In genomic region chr2:119678021-119678656, GRCh38 we compare ENCODE assay signal across 8 cellular contexts. TPM values are rescaled to one million over a fixed set of nuclear protein-coding genes. Genes with fewer than 3 reads are reported as not detected.
DNase-seq lines count a peak whose midpoint lies in the region; ATAC-seq and TF ChIP-seq lines count a peak whose summit lies in the region.

No MANE protein-coding gene starts in this region.

- H3K9ac ChIP-seq in liver (ENCODE audit: low read depth in 1 of 2, low read length in 2 of 2) = no peak overlapping the region

- POLR2A ChIA-PET in CD8-positive, alpha-beta memory T cell (lab: Charles Lee) = interaction anchor here (0.6 to 1.8 kb wide), 9 partner anchors 82 to 574 kb away, joined by 3 to 6 read pairs (median 4); partner anchors contain the start of genes C2orf76, DBI, EPB41L5 and PTPN4
- POLR2A ChIA-PET in activated CD8-positive, alpha-beta T cell treated with anti-CD3 and anti-CD28 coated beads, Interleukin-2, amount 10 ng/mL, durations not matched to agents 7 days and 5 days (lab: Charles Lee) = interaction anchor here (0.6 to 1.7 kb wide), 5 partner anchors 9 to 499 kb away, joined by 3 to 8 read pairs (median 3); partner anchors contain the start of gene PTPN4

- TF ChIP-seq EP300 in esophagus muscularis mucosa (IDR thresholded peaks at IDR 0.05) = no peak

- no peak for TF ChIP-seq POLR2A in esophagus muscularis mucosa (IDR thresholded peaks at IDR 0.05; ENCODE audit: low read depth)

- WGBS in liver = 34% methylated on average over 19 of the region's 19 CpGs
- 68% methylated on average over 17 of the region's 19 CpGs for WGBS in esophagus muscularis mucosa

- TF ChIP-seq CTCF in liver (IDR thresholded peaks at IDR 0.05; ENCODE audit: low read depth, low read length, missing input control) (no peak), esophagus muscularis mucosa (IDR thresholded peaks at IDR 0.05) (no peak)

- intact Hi-C loops in cardiac septum (cut with DNase I) (no loop called here), esophagus muscularis mucosa (cut with DNase I) (no loop called here)

- H3K36me3 ChIP-seq in CD8-positive, alpha-beta memory T cell (ENCODE audit: insufficient read depth, low read length) = no peaks in the 10 kb centered on the region
- peaks cover 3 to 6% (median 4%) of the 10 kb centered on the region in 4 donors for H3K36me3 ChIP-seq in liver (ENCODE audit: control insufficient read depth in 4 of 4, insufficient read depth in 3 of 4, low read depth in 1 of 4, low read length in 3 of 4)
- H3K36me3 ChIP-seq in esophagus muscularis mucosa = peaks cover 0 to 12% (median 9%) of the 10 kb centered on the region in 4 donors

- peak overlapping the region; percentile 71 for H3K4me3 ChIP-seq in CD8-positive, alpha-beta memory T cell (ENCODE audit: low read length)
- H3K4me3 ChIP-seq in liver (ENCODE audit: low read depth in 1 of 3, low read length in 3 of 3) = peak overlapping the region; percentile 28 to 50 (median 38)
- peak overlapping the region in 2 of 4 donors; percentile 84 for H3K4me3 ChIP-seq in esophagus muscularis mucosa

- H3K27ac Mint-ChIP-seq in CD8-positive, alpha-beta memory T cell = peak overlapping the region; percentile 52 to 96 (median 90)
- H3K27ac Mint-ChIP-seq in activated CD8-positive, alpha-beta T cell treated with anti-CD3 and anti-CD28 coated beads, Interleukin-2, amount 10 ng/mL, durations not matched to agents 7 days and 5 days = peak overlapping the region; percentile 76

- peaks cover 12% of the 10 kb centered on the region for H3K4me1 ChIP-seq in CD8-positive, alpha-beta memory T cell (ENCODE audit: insufficient read depth, low read length)
- H3K4me1 ChIP-seq in liver (ENCODE audit: control insufficient read depth in 4 of 4, insufficient read depth in 4 of 4, low read length in 3 of 4) (peaks cover 3 to 27% (median 10%) of the 10 kb centered on the region in 4 donors), esophagus muscularis mucosa (peaks cover 7 to 32% (median 25%) of the 10 kb centered on the region in 4 donors)

- H3K4me1 Mint-ChIP-seq in CD8-positive, alpha-beta memory T cell = peaks cover 29 to 38% (median 30%) of the 10 kb centered on the region in 3 donors
- H3K4me1 Mint-ChIP-seq in activated CD8-positive, alpha-beta T cell treated with anti-CD3 and anti-CD28 coated beads, Interleukin-2, amount 10 ng/mL, durations not matched to agents 7 days and 5 days (ENCODE audit: low read depth) = peaks cover 24% of the 10 kb centered on the region

- H3K9me3 Mint-ChIP-seq in CD8-positive, alpha-beta memory T cell = peaks cover 0 to 2% (median 0%) of the 10 kb centered on the region in 5 donors
- no peaks in the 10 kb centered on the region for H3K9me3 Mint-ChIP-seq in activated CD8-positive, alpha-beta T cell treated with anti-CD3 and anti-CD28 coated beads, Interleukin-2, amount 10 ng/mL, durations not matched to agents 7 days and 5 days (ENCODE audit: insufficient read depth)

- peak overlapping the region; percentile 55 for H3K27ac ChIP-seq in CD8-positive, alpha-beta memory T cell (ENCODE audit: low read depth, low read length)
- H3K27ac ChIP-seq in liver (ENCODE audit: low read depth in 1 of 2, low read length in 2 of 2) = peak overlapping the region; percentile 75 to 88
- no peak overlapping the region for H3K27ac ChIP-seq in esophagus muscularis mucosa (replicated peaks in 1 of 4)

- peaks cover 0 to 6% of the 10 kb centered on the region in 2 donors for H3K27me3 Mint-ChIP-seq in CD8-positive, alpha-beta memory T cell
- peaks cover 7% of the 10 kb centered on the region for H3K27me3 Mint-ChIP-seq in activated CD8-positive, alpha-beta T cell treated with anti-CD3 and anti-CD28 coated beads, Interleukin-2, amount 10 ng/mL, durations not matched to agents 7 days and 5 days (ENCODE audit: low read depth)

- H3K4me3 Mint-ChIP-seq in CD8-positive, alpha-beta memory T cell = peak overlapping the region; percentile 81 to 96 (median 91)
- peak overlapping the region; percentile 81 for H3K4me3 Mint-ChIP-seq in activated CD8-positive, alpha-beta T cell treated with anti-CD3 and anti-CD28 coated beads, Interleukin-2, amount 10 ng/mL, durations not matched to agents 7 days and 5 days

- peaks cover 0 to 27% (median 0%) of the 10 kb centered on the region in 3 donors for H3K36me3 Mint-ChIP-seq in CD8-positive, alpha-beta memory T cell
- H3K36me3 Mint-ChIP-seq in activated CD8-positive, alpha-beta T cell treated with anti-CD3 and anti-CD28 coated beads, Interleukin-2, amount 10 ng/mL, durations not matched to agents 7 days and 5 days (ENCODE audit: low read depth) = peaks cover 7% of the 10 kb centered on the region

- TF ChIP-seq RAD21 in liver (IDR thresholded peaks at IDR 0.05) = no peak

- CTCF ChIA-PET in CD8-positive, alpha-beta memory T cell (lab: Charles Lee) = interaction anchor here (0.6 to 2.1 kb wide), 7 partner anchors 8 to 499 kb away, joined by 3 to 11 read pairs (median 4); no protein-coding TSS in a partner anchor
- CTCF ChIA-PET in activated CD8-positive, alpha-beta T cell treated with anti-CD3 and anti-CD28 coated beads, Interleukin-2, amount 10 ng/mL, durations not matched to agents 7 days and 5 days (lab: Charles Lee) = interaction anchor here (0.5 to 1.9 kb wide), 12 partner anchors 25 to 635 kb away, joined by 3 to 8 read pairs (median 3); no protein-coding TSS in a partner anchor

- H3K27me3 ChIP-seq in CD8-positive, alpha-beta memory T cell (ENCODE audit: insufficient read depth, low read length, poor library complexity, severe bottlenecking) = no peaks in the 10 kb centered on the region
- no peaks in the 10 kb centered on the region for H3K27me3 ChIP-seq in liver (ENCODE audit: control insufficient read depth in 4 of 4, insufficient read depth in 4 of 4, low read length in 3 of 4)
- H3K27me3 ChIP-seq in esophagus muscularis mucosa = no peaks in the 10 kb centered on the region

- H3K9me3 ChIP-seq in CD8-positive, alpha-beta memory T cell (ENCODE audit: low read length) = no peaks in the 10 kb centered on the region
- H3K9me3 ChIP-seq in liver (ENCODE audit: control insufficient read depth in 4 of 4, low read length in 3 of 4) (no peaks in the 10 kb centered on the region), esophagus muscularis mucosa (no peaks in the 10 kb centered on the region)

- DNase-seq in CD8-positive, alpha-beta memory T cell = peak in 4 of 5 donors; percentile 4 to 66 (median 55)
- DNase-seq in NCI-H2081 (lab: John Stamatoyannopoulos, UW) (peak; percentile 56 to 80), Kasumi-1 (lab: John Stamatoyannopoulos, UW) (no peak), cardiac septum (ENCODE audit: low spot score) (no peak), esophagus muscularis mucosa (ENCODE audit: extremely low spot score) (no peak)
- no peak for DNase-seq in activated CD8-positive, alpha-beta T cell treated with anti-CD3 and anti-CD28 coated beads, Interleukin-2, amount 10 ng/mL, durations not matched to agents 7 days and 5 days

- ATAC-seq in activated CD8-positive, alpha-beta T cell treated with anti-CD3 and anti-CD28 coated beads, Interleukin-2, amount 10 ng/mL, durations not matched to agents 7 days and 5 days = no peak
- no peak for ATAC-seq in HG03095 (IDR thresholded peaks at IDR 0.05; ENCODE audit: unreplicated experiment)

TF ChIP-seq in liver, 16 proteins besides CTCF, POLR2A, EP300 and RAD21 (continues in another document):
- TF ChIP-seq SP1 (IDR thresholded peaks at IDR 0.05) (peak; percentile 59), FOXA2 (IDR thresholded peaks at IDR 0.05) (peak; percentile 61), FOXA1 (IDR thresholded peaks at IDR 0.05) (peak; percentile 62), TAF1 (conservative IDR thresholded peaks at IDR 0.05) (no peak), HNF4A (conservative IDR thresholded peaks at IDR 0.05) (peak in 1 of 2 donors; percentile 18), EGR1 (IDR thresholded peaks at IDR 0.05; ENCODE audit: low read depth in 2 of 2) (no peak), YY1 (IDR thresholded peaks at IDR 0.05) (peak; percentile 26), RXRA (IDR thresholded peaks at IDR 0.05) (peak; percentile 15 to 57), ATF3 (IDR thresholded peaks at IDR 0.05) (no peak), GABPA (IDR thresholded peaks at IDR 0.05 in 1 of 2, conservative IDR thresholded peaks at IDR 0.05 in 1 of 2) (no peak)
- TF ChIP-seq, protein P1, sequence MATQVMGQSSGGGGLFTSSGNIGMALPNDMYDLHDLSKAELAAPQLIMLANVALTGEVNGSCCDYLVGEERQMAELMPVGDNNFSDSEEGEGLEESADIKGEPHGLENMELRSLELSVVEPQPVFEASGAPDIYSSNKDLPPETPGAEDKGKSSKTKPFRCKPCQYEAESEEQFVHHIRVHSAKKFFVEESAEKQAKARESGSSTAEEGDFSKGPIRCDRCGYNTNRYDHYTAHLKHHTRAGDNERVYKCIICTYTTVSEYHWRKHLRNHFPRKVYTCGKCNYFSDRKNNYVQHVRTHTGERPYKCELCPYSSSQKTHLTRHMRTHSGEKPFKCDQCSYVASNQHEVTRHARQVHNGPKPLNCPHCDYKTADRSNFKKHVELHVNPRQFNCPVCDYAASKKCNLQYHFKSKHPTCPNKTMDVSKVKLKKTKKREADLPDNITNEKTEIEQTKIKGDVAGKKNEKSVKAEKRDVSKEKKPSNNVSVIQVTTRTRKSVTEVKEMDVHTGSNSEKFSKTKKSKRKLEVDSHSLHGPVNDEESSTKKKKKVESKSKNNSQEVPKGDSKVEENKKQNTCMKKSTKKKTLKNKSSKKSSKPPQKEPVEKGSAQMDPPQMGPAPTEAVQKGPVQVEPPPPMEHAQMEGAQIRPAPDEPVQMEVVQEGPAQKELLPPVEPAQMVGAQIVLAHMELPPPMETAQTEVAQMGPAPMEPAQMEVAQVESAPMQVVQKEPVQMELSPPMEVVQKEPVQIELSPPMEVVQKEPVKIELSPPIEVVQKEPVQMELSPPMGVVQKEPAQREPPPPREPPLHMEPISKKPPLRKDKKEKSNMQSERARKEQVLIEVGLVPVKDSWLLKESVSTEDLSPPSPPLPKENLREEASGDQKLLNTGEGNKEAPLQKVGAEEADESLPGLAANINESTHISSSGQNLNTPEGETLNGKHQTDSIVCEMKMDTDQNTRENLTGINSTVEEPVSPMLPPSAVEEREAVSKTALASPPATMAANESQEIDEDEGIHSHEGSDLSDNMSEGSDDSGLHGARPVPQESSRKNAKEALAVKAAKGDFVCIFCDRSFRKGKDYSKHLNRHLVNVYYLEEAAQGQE (IDR thresholded peaks at IDR 0.05) = peak; percentile 62

RNA-seq across cellular contexts. Expression of gene TMEM177, which starts 0.9 kb away (rescaled TPM):
- 10 to 100 TPM; 16.1 to 17.1 TPM for total RNA-seq in CD8-positive, alpha-beta memory T cell
- 9.8 TPM for polyA plus RNA-seq in CD8-positive, alpha-beta memory T cell
- total RNA-seq in activated CD8-positive, alpha-beta T cell treated with anti-CD3 and anti-CD28 coated beads, Interleukin-2, amount 10 ng/mL, durations not matched to agents 7 days and 5 days = 10 to 100 TPM in 1 of 2 experiments, 1 to 10 TPM in 1; 9.1 to 10.4 TPM
- total RNA-seq in liver (10 to 100 TPM; 13.0 to 22.6 TPM), cardiac septum (6.9 TPM), esophagus muscularis mucosa (10 to 100 TPM in 1 of 4 donors, 1 to 10 TPM in 3; 3.6 to 11.0 (median 6.1) TPM)
- polyA plus RNA-seq in liver = 10 to 100 TPM; 22.7 to 26.0 TPM

Comparison
In these comparisons a context has a peak if more than half of its experiments do, and no peak if none do; other contexts are left out.
1. DNase-seq: peak in CD8-positive, alpha-beta memory T cell (4 of 5) and NCI-H2081 (2 of 2); none in activated CD8-positive, alpha-beta T cell treated with anti-CD3 and anti-CD28 coated beads, Interleukin-2, amount 10 ng/mL, durations not matched to agents 7 days and 5 days (single experiment), Kasumi-1 (0 of 2), cardiac septum (single experiment) and esophagus muscularis mucosa (single experiment).
2. H3K27ac ChIP-seq: peak in CD8-positive, alpha-beta memory T cell (single experiment) and liver (2 of 2); none in esophagus muscularis mucosa (0 of 4).